In the genomic region with DNA sequence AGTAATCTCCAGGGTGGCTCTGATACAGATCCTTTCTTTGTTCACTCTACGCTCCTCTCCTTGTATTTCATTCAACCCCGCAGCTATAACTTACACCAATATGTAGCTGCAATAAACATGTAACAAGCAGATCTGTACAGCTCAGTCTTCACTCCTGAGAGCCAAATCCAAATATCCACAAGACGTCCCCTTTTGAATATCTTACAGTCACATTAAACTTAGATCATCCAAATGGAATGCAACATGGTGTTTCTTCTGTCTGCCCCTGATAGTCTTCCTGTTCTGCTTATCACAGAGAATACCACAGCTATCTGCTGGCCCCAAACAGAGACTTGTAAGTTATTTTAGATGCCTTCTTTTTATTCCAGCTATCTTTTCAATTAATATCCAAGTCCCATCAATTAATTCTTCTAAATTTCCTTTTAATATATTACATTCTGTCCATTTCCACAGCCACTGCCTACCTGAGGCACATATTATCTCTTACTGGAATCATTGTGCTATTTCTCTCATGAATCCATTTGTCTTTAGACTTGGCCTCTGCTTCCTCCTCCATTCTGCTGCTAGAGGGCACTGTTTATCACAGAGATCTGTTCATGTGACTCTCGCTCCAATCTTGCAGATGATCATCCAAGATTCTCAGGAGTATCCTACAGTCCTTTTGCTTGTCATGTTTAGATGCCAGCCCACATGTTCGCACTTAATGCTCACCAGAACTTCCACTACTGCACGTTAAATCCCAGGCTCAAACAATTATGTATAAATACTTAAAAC, we compare ENCODE assay signal across 8 cellular contexts.
A peak's percentile ranks its signal among the peaks of the same experiment; 100 is the strongest.
DNase-seq lines count a peak whose midpoint lies in the region; ATAC-seq and TF ChIP-seq lines count a peak whose summit lies in the region.

No MANE protein-coding gene starts in this region.

- no peak overlapping the region for H3K27ac Mint-ChIP-seq in nephron progenitor cell

- peaks cover 8% of the 10 kb centered on the region for H3K27me3 Mint-ChIP-seq in nephron progenitor cell (ENCODE audit: low read depth, poor library complexity)

- H3K27me3 ChIP-seq in MG63: no peaks in the 10 kb centered on the region

- in situ Hi-C loops in astrocyte of the spinal cord (cut with HindIII; ENCODE audit: low sequenced_read_pairs): no loop called here

- TF ChIP-seq CTCF in GM12872 (IDR thresholded peaks at IDR 0.05; ENCODE audit: insufficient read depth, low read depth, low read length): peak; percentile 61
- peak; percentile 61 for TF ChIP-seq CTCF in astrocyte of the spinal cord (IDR thresholded peaks at IDR 0.05; ENCODE audit: low read depth, low read length)
- TF ChIP-seq CTCF in nephron progenitor cell (IDR thresholded peaks at IDR 0.05): peak; percentile 53

- no peaks in the 10 kb centered on the region for H3K9me3 Mint-ChIP-seq in nephron progenitor cell

- H3K4me3 Mint-ChIP-seq in nephron progenitor cell: no peak overlapping the region

- no peaks in the 10 kb centered on the region for H3K4me1 Mint-ChIP-seq in nephron progenitor cell

- no peaks in the 10 kb centered on the region for H3K36me3 ChIP-seq in MG63

- ATAC-seq in HG03175 (IDR thresholded peaks at IDR 0.05; ENCODE audit: unreplicated experiment): no peak
- no peak for ATAC-seq in GM18907 (IDR thresholded peaks at IDR 0.05; ENCODE audit: unreplicated experiment)

- no peaks in the 10 kb centered on the region for H3K9me3 ChIP-seq in MG63

- H3K4me3 ChIP-seq in MG63 (no peak overlapping the region), astrocyte of the spinal cord (ENCODE audit: low read depth, low read length) (no peak overlapping the region)

- no peaks in the 10 kb centered on the region for H3K36me3 Mint-ChIP-seq in nephron progenitor cell (ENCODE audit: low read depth)

- DNase-seq in MG63 (peak; percentile 3), astrocyte of the spinal cord (ENCODE audit: low read depth, low spot score) (peak; percentile 40), nephron progenitor cell (no peak), NCI-H446 treated with DMSO at 0.1 percent for 48 hours (lab: John Stamatoyannopoulos, UW) (no peak), activated gamma-delta T cell treated with Interleukin-2 at 50 U/mL for 16 hours (no peak)

Comparison
In these comparisons a context has a peak if more than half of its experiments do, and no peak if none do; other contexts are left out.
1. DNase-seq: peak in MG63 (single experiment) and astrocyte of the spinal cord (single experiment); none in nephron progenitor cell (single experiment), NCI-H446 treated with DMSO at 0.1 percent for 48 hours (single experiment) and activated gamma-delta T cell treated with Interleukin-2 at 50 U/mL for 16 hours (single experiment).
2. Peak in every context shown above with its lines, with median percentiles within 50 percentile points of each other: CTCF ChIP-seq.